ENCODE assay signal across 23 cellular contexts in the genomic region with DNA sequence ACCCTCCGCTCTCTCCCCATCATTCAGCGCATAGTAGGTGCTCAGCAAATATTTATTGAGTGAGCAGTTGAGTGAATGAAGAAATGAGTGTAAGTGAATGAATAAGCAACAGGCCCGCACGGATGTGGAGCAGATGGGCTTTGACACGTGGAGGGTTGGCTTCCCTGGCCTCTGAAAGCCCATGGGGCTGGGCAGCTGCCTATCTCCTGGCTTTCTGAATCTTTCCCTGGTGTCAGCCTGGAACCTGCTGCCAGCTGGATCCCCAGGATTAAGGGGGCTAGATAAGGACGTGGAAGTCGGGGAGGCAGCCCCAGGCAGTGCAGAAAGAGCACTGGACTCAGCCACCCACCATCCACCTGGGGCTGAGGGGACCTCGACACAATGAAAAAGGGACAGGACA. TPM values are rescaled to one million over a fixed set of nuclear protein-coding genes. Genes with fewer than 3 reads are reported as not detected.
A peak's percentile ranks its signal among the peaks of the same experiment; 100 is the strongest.
DNase-seq lines count a peak whose midpoint lies in the region; ATAC-seq lines count a peak whose summit lies in the region.
"Had no signal": no experiment of that assay in that cellular context is flagged by ENCODE, and none has a peak within 500 bp of the region (broad histone marks: within the 10 kb centered on the region; RNA-seq: fewer than 3 reads in every experiment).

No MANE protein-coding gene starts in this region.

- H3K27me3 Mint-ChIP-seq in T-helper 2 cell treated with Interferon-gamma antibody and Interleukin-4, amounts not matched to agents 5 μg/mL and 100 μg/mL, for 36 hours (ENCODE audit: low read depth) = no peaks in the 10 kb centered on the region
- no peaks in the 10 kb centered on the region for H3K27me3 Mint-ChIP-seq in CD4-positive, alpha-beta memory T cell
- H3K27me3 Mint-ChIP-seq in activated CD8-positive, alpha-beta T cell treated with anti-CD3 and anti-CD28 coated beads, Interleukin-2, amount 10 ng/mL, durations not matched to agents 7 days and 5 days (ENCODE audit: low read depth) = no peaks in the 10 kb centered on the region
- peaks cover 16 to 44% (median 26%) of the 10 kb centered on the region in 3 donors for H3K27me3 Mint-ChIP-seq in immature natural killer cell (ENCODE audit: low read depth in 3 of 3)

- no peaks in the 10 kb centered on the region for H3K9me3 ChIP-seq in CD4-positive, alpha-beta memory T cell (ENCODE audit: control insufficient read depth in 1 of 2, low read length in 2 of 2)
- H3K9me3 ChIP-seq: spleen had no signal

- intact Hi-C loops in CD4-positive, alpha-beta memory T cell (cut with micrococcal nuclease) = no loop called here

- H3K36me3 Mint-ChIP-seq in T-helper 2 cell treated with Interferon-gamma antibody and Interleukin-4, amounts not matched to agents 5 μg/mL and 100 μg/mL, for 36 hours (ENCODE audit: low read depth) = peaks cover 70% of the 10 kb centered on the region
- peaks cover 51 to 76% of the 10 kb centered on the region in 2 donors for H3K36me3 Mint-ChIP-seq in CD4-positive, alpha-beta memory T cell
- peaks cover 81% of the 10 kb centered on the region for H3K36me3 Mint-ChIP-seq in activated CD8-positive, alpha-beta T cell treated with anti-CD3 and anti-CD28 coated beads, Interleukin-2, amount 10 ng/mL, durations not matched to agents 7 days and 5 days (ENCODE audit: low read depth)
- H3K36me3 Mint-ChIP-seq in immature natural killer cell = peaks cover 40 to 80% (median 42%) of the 10 kb centered on the region in 3 donors
- H3K36me3 Mint-ChIP-seq: type B pancreatic cell had no signal

- peaks cover 90% of the 10 kb centered on the region for H3K36me3 ChIP-seq in CD4-positive, alpha-beta memory T cell (ENCODE audit: insufficient read depth, low read length)

- CTCF ChIA-PET in CD4-positive, alpha-beta memory T cell (lab: Charles Lee; ENCODE audit: partially characterized antibody) = interaction anchor here (1.2 to 1.8 kb wide), 2 partner anchors 19 to 28 kb away, joined by 3 to 6 read pairs; no protein-coding TSS in a partner anchor
- CTCF ChIA-PET in activated CD8-positive, alpha-beta T cell treated with anti-CD3 and anti-CD28 coated beads, Interleukin-2, amount 10 ng/mL, durations not matched to agents 7 days and 5 days (lab: Charles Lee) = interaction anchor here (0.9 to 1.2 kb wide), 2 partner anchors 10 to 15 kb away, joined by 3 to 5 read pairs; no protein-coding TSS in a partner anchor

- H3K4me3 ChIP-seq in CD4-positive, alpha-beta memory T cell (ENCODE audit: low read length in 2 of 2) = no peak overlapping the region
- H3K4me3 ChIP-seq: GM23248, spleen had no signal

- DNase-seq in T-helper 2 cell treated with Interferon-gamma antibody and Interleukin-4, amounts not matched to agents 5 μg/mL and 100 μg/mL, for 36 hours (ENCODE audit: low spot score) = no peak
- DNase-seq in T-helper 2 cell (no peak), immature natural killer cell (no peak), NCI-H187 (lab: John Stamatoyannopoulos, UW) (no peak)
- no peak for DNase-seq in CD4-positive, alpha-beta memory T cell
- no peak for DNase-seq in activated CD8-positive, alpha-beta T cell treated with anti-CD3 and anti-CD28 coated beads, Interleukin-2, amount 10 ng/mL, durations not matched to agents 7 days and 5 days
- DNase-seq: activated T-cell treated with anti-CD3 and anti-CD28 coated beads, Interleukin-2, amount 50 U/mL, for 48 hours; amygdala; cortex of kidney; GM23248; mammary epithelial cell; MV-4-11; NCI-H187 treated with DMSO at 0.1 percent for 48 hours; NCI-H345; spleen; stimulated activated CD4-positive, alpha-beta T cell treated with anti-CD3 and anti-CD28 coated beads, Interleukin-4, amount 100 ng/mL, for 1 hour had no signal

- H3K4me1 ChIP-seq in CD4-positive, alpha-beta memory T cell (ENCODE audit: insufficient read depth, low read length) = peaks cover 5% of the 10 kb centered on the region

- POLR2A ChIA-PET in CD4-positive, alpha-beta memory T cell (lab: Charles Lee; ENCODE audit: partially characterized antibody) = interaction anchor here (1.3 to 7.8 kb wide), 3 partner anchors 10 to 61 kb away, joined by 3 to 58 read pairs (median 13); no protein-coding TSS in a partner anchor
- POLR2A ChIA-PET in activated CD8-positive, alpha-beta T cell treated with anti-CD3 and anti-CD28 coated beads, Interleukin-2, amount 10 ng/mL, durations not matched to agents 7 days and 5 days (lab: Charles Lee) = interaction anchor here (1.7 to 2.0 kb wide), 3 partner anchors 10 to 15 kb away, joined by 5 to 9 read pairs (median 7); a partner anchor contains a TSS

- H3K27me3 ChIP-seq in CD4-positive, alpha-beta memory T cell (ENCODE audit: insufficient read depth, low read length) = no peaks in the 10 kb centered on the region
- H3K27me3 ChIP-seq: spleen had no signal

- H3K27ac Mint-ChIP-seq in T-helper 2 cell treated with Interferon-gamma antibody and Interleukin-4, amounts not matched to agents 5 μg/mL and 100 μg/mL, for 36 hours = peak overlapping the region; percentile 4
- H3K27ac Mint-ChIP-seq in CD4-positive, alpha-beta memory T cell = peak overlapping the region; percentile 7 to 86 (median 73)
- H3K27ac Mint-ChIP-seq in activated CD8-positive, alpha-beta T cell treated with anti-CD3 and anti-CD28 coated beads, Interleukin-2, amount 10 ng/mL, durations not matched to agents 7 days and 5 days = peak overlapping the region; percentile 41
- H3K27ac Mint-ChIP-seq in immature natural killer cell = peak overlapping the region; percentile 92 to 97 (median 95)
- H3K27ac Mint-ChIP-seq: type B pancreatic cell had no signal

- no peak overlapping the region for H3K27ac ChIP-seq in CD4-positive, alpha-beta memory T cell (ENCODE audit: low read depth, low read length)
- H3K27ac ChIP-seq: GM23248 had no signal

- no peak for ATAC-seq in activated CD8-positive, alpha-beta T cell treated with anti-CD3 and anti-CD28 coated beads, Interleukin-2, amount 10 ng/mL, durations not matched to agents 7 days and 5 days
- no peak for ATAC-seq in GM18517 (IDR thresholded peaks at IDR 0.05; ENCODE audit: unreplicated experiment)
- ATAC-seq in HG02852 (IDR thresholded peaks at IDR 0.05; ENCODE audit: unreplicated experiment) = no peak
- ATAC-seq: Panc1 had no signal

- no peaks in the 10 kb centered on the region for H3K9me3 Mint-ChIP-seq in T-helper 2 cell treated with Interferon-gamma antibody and Interleukin-4, amounts not matched to agents 5 μg/mL and 100 μg/mL, for 36 hours
- no peaks in the 10 kb centered on the region for H3K9me3 Mint-ChIP-seq in CD4-positive, alpha-beta memory T cell
- H3K9me3 Mint-ChIP-seq in activated CD8-positive, alpha-beta T cell treated with anti-CD3 and anti-CD28 coated beads, Interleukin-2, amount 10 ng/mL, durations not matched to agents 7 days and 5 days (ENCODE audit: insufficient read depth) = no peaks in the 10 kb centered on the region
- H3K9me3 Mint-ChIP-seq in immature natural killer cell = peaks cover 0 to 1% (median 0%) of the 10 kb centered on the region in 6 donors
- H3K9me3 Mint-ChIP-seq: type B pancreatic cell had no signal

- H3K4me3 Mint-ChIP-seq in T-helper 2 cell treated with Interferon-gamma antibody and Interleukin-4, amounts not matched to agents 5 μg/mL and 100 μg/mL, for 36 hours = no peak overlapping the region
- no peak overlapping the region for H3K4me3 Mint-ChIP-seq in CD4-positive, alpha-beta memory T cell
- H3K4me3 Mint-ChIP-seq in activated CD8-positive, alpha-beta T cell treated with anti-CD3 and anti-CD28 coated beads, Interleukin-2, amount 10 ng/mL, durations not matched to agents 7 days and 5 days = no peak overlapping the region
- peak overlapping the region; percentile 18 to 76 (median 60) for H3K4me3 Mint-ChIP-seq in immature natural killer cell
- H3K4me3 Mint-ChIP-seq: type B pancreatic cell had no signal

- peaks cover 7% of the 10 kb centered on the region for H3K4me1 Mint-ChIP-seq in T-helper 2 cell treated with Interferon-gamma antibody and Interleukin-4, amounts not matched to agents 5 μg/mL and 100 μg/mL, for 36 hours (ENCODE audit: low read depth)
- H3K4me1 Mint-ChIP-seq in CD4-positive, alpha-beta memory T cell = peaks cover 4 to 20% (median 9%) of the 10 kb centered on the region in 4 donors
- H3K4me1 Mint-ChIP-seq in activated CD8-positive, alpha-beta T cell treated with anti-CD3 and anti-CD28 coated beads, Interleukin-2, amount 10 ng/mL, durations not matched to agents 7 days and 5 days (ENCODE audit: low read depth) = peaks cover 62% of the 10 kb centered on the region
- H3K4me1 Mint-ChIP-seq in immature natural killer cell = peaks cover 93 to 97% of the 10 kb centered on the region in 2 donors

RNA-seq across cellular contexts. Expression of a gene that starts 12.6 kb away (rescaled TPM):
- 10 to 100 TPM; 55.4 to 63.8 TPM for total RNA-seq in CD4-positive, alpha-beta memory T cell
- 100 to 1,000 TPM in 1 of 2 donors, 10 to 100 TPM in 1; 37.6 to 107 TPM for polyA plus RNA-seq in CD4-positive, alpha-beta memory T cell
- 100 to 1,000 TPM; 202 to 213 TPM for total RNA-seq in activated CD8-positive, alpha-beta T cell treated with anti-CD3 and anti-CD28 coated beads, Interleukin-2, amount 10 ng/mL, durations not matched to agents 7 days and 5 days
- 1,000 to 10,000 TPM in 1 of 3 donors, 100 to 1,000 TPM in 2; 863 to 2,762 (median 893) TPM for polyA plus RNA-seq in immature natural killer cell
- total RNA-seq: bronchial epithelial cell, GM23248 had no signal

RNA-seq across cellular contexts. Expression of a gene that starts 27.6 kb away (rescaled TPM):
- total RNA-seq in CD4-positive, alpha-beta memory T cell = under 1 TPM; 0.61 to 0.90 TPM
- not detected for polyA plus RNA-seq in CD4-positive, alpha-beta memory T cell
- 1 to 10 TPM; 1.1 TPM for total RNA-seq in activated CD8-positive, alpha-beta T cell treated with anti-CD3 and anti-CD28 coated beads, Interleukin-2, amount 10 ng/mL, durations not matched to agents 7 days and 5 days
- polyA plus RNA-seq in immature natural killer cell = under 1 TPM in 2 of 3 donors, not detected in 1; 0.28 to 0.52 TPM
- total RNA-seq: bronchial epithelial cell, glomerular endothelial cell, GM23248, mammary epithelial cell, omental fat pad had no signal
- polyA plus RNA-seq: mammary epithelial cell had no signal

RNA-seq across cellular contexts. Expression of a gene that starts 50.9 kb away (rescaled TPM):
- total RNA-seq in CD4-positive, alpha-beta memory T cell = 10 to 100 TPM; 23.1 to 24.8 TPM
- under 1 TPM; 0.49 to 0.89 TPM for polyA plus RNA-seq in CD4-positive, alpha-beta memory T cell
- 1 to 10 TPM; 6.1 to 6.2 TPM for total RNA-seq in activated CD8-positive, alpha-beta T cell treated with anti-CD3 and anti-CD28 coated beads, Interleukin-2, amount 10 ng/mL, durations not matched to agents 7 days and 5 days
- 1 to 10 TPM in 2 of 3 donors, not detected in 1; 1.5 to 1.8 TPM for polyA plus RNA-seq in immature natural killer cell

Comparison
In these comparisons a context has a peak if more than half of its experiments do, and no peak if none do; other contexts are left out.
1. H3K27ac Mint-ChIP-seq: peak in every context shown above with its lines; median percentile 95 in immature natural killer cell; 73 in CD4-positive, alpha-beta memory T cell; 41 in activated CD8-positive, alpha-beta T cell treated with anti-CD3 and anti-CD28 coated beads, Interleukin-2, amount 10 ng/mL, durations not matched to agents 7 days and 5 days; 4 in T-helper 2 cell treated with Interferon-gamma antibody and Interleukin-4, amounts not matched to agents 5 μg/mL and 100 μg/mL, for 36 hours.
2. H3K4me3 Mint-ChIP-seq: peak in immature natural killer cell (5 of 5); none in T-helper 2 cell treated with Interferon-gamma antibody and Interleukin-4, amounts not matched to agents 5 μg/mL and 100 μg/mL, for 36 hours (single experiment), CD4-positive, alpha-beta memory T cell (0 of 8) and activated CD8-positive, alpha-beta T cell treated with anti-CD3 and anti-CD28 coated beads, Interleukin-2, amount 10 ng/mL, durations not matched to agents 7 days and 5 days (single experiment).